Comparison of ENCODE assay signal across 1 cellular context in genomic region chr18:9918016-9918680, GRCh38.
TF ChIP-seq lines count a peak whose summit lies in the region.

No MANE protein-coding gene starts in this region.

TF ChIP-seq in GM12878, 131 proteins besides CTCF, POLR2A, EP300 and RAD21:
- TF ChIP-seq MYB (IDR thresholded peaks at IDR 0.05; ENCODE audit: borderline replicate concordance, low read depth, low read length) (no peak), STAT1 (conservative IDR thresholded peaks at IDR 0.05) (no peak), HSF1 (IDR thresholded peaks at IDR 0.05; ENCODE audit: low read depth, low read length) (no peak)
